ENCODE assay signal across 9 cellular contexts in the genomic region with DNA sequence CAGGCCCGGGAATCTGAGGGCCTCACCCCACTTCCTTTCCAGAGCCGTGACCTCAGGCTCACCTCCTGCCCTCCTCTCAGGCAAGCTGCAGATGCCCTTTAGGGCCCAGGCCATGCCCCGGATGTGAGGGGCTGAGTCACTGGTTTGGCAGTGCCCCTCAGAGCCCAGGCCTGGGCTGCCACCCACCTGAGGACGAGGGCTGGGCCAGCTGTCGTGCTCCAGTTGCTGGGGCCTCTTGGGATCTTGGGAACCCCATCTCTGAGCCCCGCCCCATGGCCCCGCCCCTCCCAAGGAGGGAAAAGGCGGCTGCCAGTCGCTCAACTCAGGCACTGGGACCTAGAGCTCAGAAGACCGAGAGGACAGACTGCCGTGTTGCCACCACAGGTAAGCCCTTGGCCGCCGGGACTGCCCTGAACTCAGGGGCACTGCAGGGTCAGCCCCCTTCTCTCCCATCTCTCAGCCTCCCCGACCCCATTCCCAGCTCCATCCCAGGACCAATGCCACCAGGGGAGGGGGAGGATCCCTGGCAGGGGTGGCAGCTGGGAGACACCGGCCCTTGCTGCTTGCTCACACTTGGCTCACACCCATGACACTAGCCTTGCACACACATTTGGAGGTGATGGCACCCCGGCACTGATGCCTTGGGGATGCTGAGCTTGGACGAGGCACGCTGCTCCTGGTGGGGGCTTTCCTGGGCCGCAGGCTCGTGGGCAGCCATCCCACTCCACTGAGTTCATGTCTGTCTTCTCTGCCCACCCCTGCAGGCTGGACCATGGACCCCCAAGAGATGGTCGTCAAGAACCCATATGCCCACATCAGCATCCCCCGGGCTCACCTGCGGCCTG. TPM values are rescaled to one million over a fixed set of nuclear protein-coding genes. Genes with fewer than 3 reads are reported as not detected.
DNase-seq lines count a peak whose midpoint lies in the region; ATAC-seq, FAIRE-seq and TF ChIP-seq lines count a peak whose summit lies in the region.
"Had no signal": no experiment of that assay in that cellular context is flagged by ENCODE, and none has a peak within 500 bp of the region (broad histone marks: within the 10 kb centered on the region; RNA-seq: fewer than 3 reads in every experiment).

A gene with protein sequence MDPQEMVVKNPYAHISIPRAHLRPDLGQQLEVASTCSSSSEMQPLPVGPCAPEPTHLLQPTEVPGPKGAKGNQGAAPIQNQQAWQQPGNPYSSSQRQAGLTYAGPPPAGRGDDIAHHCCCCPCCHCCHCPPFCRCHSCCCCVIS (plus strand): TSS at position 325 of the 845 bp plus-strand sequence. CDS start 448 bp downstream, at position 773.

- no peak for TF ChIP-seq RAD21 in GM12878 (IDR thresholded peaks at IDR 0.05; ENCODE audit: insufficient read depth, low read depth, low read length)

- no peak within 1 kb of the TSS for H2BK15ac ChIP-seq in mesendoderm (replicated peaks; ENCODE audit: low read depth)

- POLR2A ChIA-PET in GM12878 (lab: Charles Lee), result interaction anchor here (0.9 to 5.5 kb wide), 11 partner anchors 10 to 154 kb away, joined by 3 to 68 read pairs (median 6); a partner anchor contains a TSS

- H3K9ac ChIP-seq in GM12878 (ENCODE audit: control insufficient read depth, insufficient read depth, low read length) (peak within 1 kb of the TSS; percentile 79), mesendoderm (ENCODE audit: low read length) (peak within 1 kb of the TSS; percentile 91)

- RAD21 ChIA-PET in GM12878 (lab: Charles Lee; ENCODE audit: unreplicated experiment), result interaction anchor here (0.8 to 3.5 kb wide), 8 partner anchors 12 to 157 kb away, joined by 3 to 34 read pairs (median 4); no protein-coding TSS in a partner anchor

- TF ChIP-seq POLR2A in GM12878 (IDR thresholded peaks at IDR 0.05; ENCODE audit: low read depth, low read length) (no peak), GM12891 (IDR thresholded peaks at IDR 0.05; ENCODE audit: low read depth, low read length) (no peak)

- H3K79me2 ChIP-seq in GM12878 (ENCODE audit: control insufficient read depth, insufficient read depth, low read length) (no peaks in the 10 kb centered on the region), mesendoderm (ENCODE audit: control insufficient read depth, insufficient read depth, low read length) (no peaks in the 10 kb centered on the region)

- no peak for TF ChIP-seq CTCF in GM12878 (IDR thresholded peaks at IDR 0.05 in 2 of 3, conservative IDR thresholded peaks at IDR 0.05 in 1 of 3; ENCODE audit: control insufficient read depth in 2 of 3, extremely low read depth in 1 of 3, insufficient read depth in 1 of 3, low read depth in 3 of 3, low read length in 3 of 3)

- no peaks in the 10 kb centered on the region for H3K79me1 ChIP-seq in mesendoderm (ENCODE audit: low read length)

- no peak for FAIRE-seq in GM12878 (lab: Jason Lieb, UNC)
- no peak for FAIRE-seq in GM12891 (lab: Jason Lieb, UNC)
- FAIRE-seq: urothelium cell line had no signal

- H3K18ac ChIP-seq in mesendoderm (ENCODE audit: low read length), result no peak within 1 kb of the TSS

- no peak for ATAC-seq in GM12878
- no peak for ATAC-seq in GM19328 (IDR thresholded peaks at IDR 0.05; ENCODE audit: unreplicated experiment)

- no peaks in the 10 kb centered on the region for H3K9me3 ChIP-seq in GM12878 (replicated peaks; ENCODE audit: control insufficient read depth, insufficient read depth, low read length)

- H2BK120ac ChIP-seq in mesendoderm (ENCODE audit: low read depth, low read length), result no peak within 1 kb of the TSS

- CTCF ChIA-PET in GM12878 (lab: Yijun Ruan, JAX), result interaction anchor here (0.8 to 6.4 kb wide), 7 partner anchors 14 to 176 kb away, joined by 3 to 52 read pairs (median 13); a partner anchor contains a TSS

- no peak within 1 kb of the TSS for H2AK5ac ChIP-seq in mesendoderm (ENCODE audit: low read length)

- TF ChIP-seq EP300 in GM12878 (IDR thresholded peaks at IDR 0.05; ENCODE audit: borderline replicate concordance in 1 of 2, control insufficient read depth in 1 of 2, low read depth in 2 of 2, low read length in 2 of 2), result no peak

- H3K56ac ChIP-seq in mesendoderm (ENCODE audit: low read length), result peak within 1 kb of the TSS; percentile 92

- DNase-seq in stimulated activated CD4-positive, alpha-beta T cell treated with anti-CD3 and anti-CD28 coated beads, Interleukin-15, amount 100 ng/mL, for 24 hours, result peak; percentile 47
- no peak for DNase-seq in stimulated activated CD4-positive, alpha-beta T cell treated with anti-CD3 and anti-CD28 coated beads, Interleukin-12 subunit alpha, Interleukin-12 subunit beta, amount 100 ng/mL, for 4 hours
- DNase-seq in GM12878 (ENCODE audit: low read depth, low spot score) (no peak), mesendoderm (no peak), GM12891 (ENCODE audit: insufficient read length, low spot score) (no peak), NCI-H526 (lab: John Stamatoyannopoulos, UW) (no peak), DMS79 treated with DMSO at 0.1 percent for 48 hours (lab: John Stamatoyannopoulos, UW) (no peak)

- H3K4ac ChIP-seq in mesendoderm (ENCODE audit: low read depth, low read length), result peak within 1 kb of the TSS; percentile 76

- peaks cover 16% of the 10 kb centered on the region for H3K4me1 ChIP-seq in GM12878 (ENCODE audit: control insufficient read depth, insufficient read depth, low read length)
- no peaks in the 10 kb centered on the region for H3K4me1 ChIP-seq in mesendoderm (ENCODE audit: control insufficient read depth, low read depth, low read length)

- H2AFZ ChIP-seq in GM12878 (ENCODE audit: control insufficient read depth, low read depth, low read length), result peak within 1 kb of the TSS; percentile 85; the same call in 1 of the 2 replicates

- BruUV-seq in GM12878 (replicated peaks; lab: Mats Ljungman, UMichigan), result no TSS peak

- H3K27me3 ChIP-seq in GM12878 (replicated peaks in 1 of 2; ENCODE audit: control insufficient read depth in 2 of 2, insufficient read depth in 2 of 2, low read length in 1 of 2) (no peaks in the 10 kb centered on the region), mesendoderm (ENCODE audit: insufficient read depth, low read length, poor library complexity) (peaks cover 2% of the 10 kb centered on the region)

- H3K4me3 ChIP-seq in GM12878 (peak within 1 kb of the TSS; percentile 93), mesendoderm (ENCODE audit: low read length) (no peak within 1 kb of the TSS)

- intact Hi-C loops in GM12878 (cut with micrococcal nuclease; ENCODE audit: unreplicated experiment), result loop anchor here (5.0 to 10.0 kb wide), 2 partner anchors 38 to 180 kb away; a partner anchor contains a TSS

- H2BK5ac ChIP-seq in mesendoderm (ENCODE audit: low read length), result no peak within 1 kb of the TSS

- H3K23ac ChIP-seq in mesendoderm (ENCODE audit: low read length), result no peak within 1 kb of the TSS

- no peaks in the 10 kb centered on the region for H4K20me1 ChIP-seq in GM12878 (ENCODE audit: control insufficient read depth, insufficient read depth)

- H4K8ac ChIP-seq in mesendoderm (ENCODE audit: low read depth, low read length), result peak within 1 kb of the TSS; percentile 43

- in situ Hi-C loops in GM12878 (cut with MboI), result loop anchor here (5.0 kb wide), 1 partner anchor 103 kb away; no protein-coding TSS in a partner anchor

- no peaks in the 10 kb centered on the region for H3K36me3 ChIP-seq in GM12878 (ENCODE audit: control insufficient read depth in 2 of 2, insufficient read depth in 2 of 2, low read length in 1 of 2)
- H3K36me3 ChIP-seq in mesendoderm (ENCODE audit: control insufficient read depth, insufficient read depth, low read length), result no peaks in the 10 kb centered on the region

- SMC1A ChIA-PET in GM12878 (lab: Charles Lee; ENCODE audit: uncharacterized antibody, unreplicated experiment), result interaction anchor here (0.6 to 3.3 kb wide), 8 partner anchors 12 to 129 kb away, joined by 3 to 18 read pairs (median 3); a partner anchor contains a TSS

- peak within 1 kb of the TSS; percentile 73 for H3K27ac ChIP-seq in GM12878 (ENCODE audit: control insufficient read depth, insufficient read depth)
- no peak within 1 kb of the TSS for H3K27ac ChIP-seq in mesendoderm (ENCODE audit: low read depth, low read length)

- peak within 1 kb of the TSS; percentile 85 for H3K4me2 ChIP-seq in GM12878 (ENCODE audit: control insufficient read depth, insufficient read depth)
- no peak within 1 kb of the TSS for H3K4me2 ChIP-seq in mesendoderm (ENCODE audit: low read length)

- 27% methylated on average over 22 of the region's 23 CpGs for WGBS in GM12878 (ENCODE audit: insufficient coverage, insufficient replicate concordance, low lambda C conversion rate, missing lambda C conversion rate)
- WGBS in mesendoderm (ENCODE audit: extremely low coverage, insufficient coverage, low lambda C conversion rate), result no CpG with 5 or more reads among the region's 23 CpGs

- H4K5ac ChIP-seq in mesendoderm (ENCODE audit: low read length), result no peak within 1 kb of the TSS

TF ChIP-seq in GM12878, 131 proteins besides CTCF, POLR2A, EP300 and RAD21 (continues in another document):
- TF ChIP-seq IRF4 (IDR thresholded peaks at IDR 0.05; ENCODE audit: low read depth, low read length) (no peak), YBX1 (IDR thresholded peaks at IDR 0.05) (no peak), NR2F1 (conservative IDR thresholded peaks at IDR 0.05) (0 out of 2 replicates have a peak, but pooled peaks have one; percentile 33)

TF ChIP-seq in GM12891, 5 proteins besides CTCF, POLR2A, EP300 and RAD21 (continues in another document):
- TF ChIP-seq TAF1 (IDR thresholded peaks at IDR 0.05; ENCODE audit: low read depth, low read length) (no peak), PAX5 (IDR thresholded peaks at IDR 0.05; ENCODE audit: insufficient read depth, low read length, severe bottlenecking) (no peak), SPI1 (IDR thresholded peaks at IDR 0.05; ENCODE audit: low read depth, low read length) (no peak)

RNA-seq across cellular contexts. Expression of the gene that starts here (rescaled TPM):
- 1.2 and 1.5 TPM in 2 replicates for total RNA-seq in GM12878 (2013; cell fraction: nucleolus; rRNA removed)
- total RNA-seq in GM12878 (2014; rRNA removed), result 1.9 and 2.8 TPM in 2 replicates
- 0.46 and 0.67 TPM in 2 replicates for total RNA-seq in GM12878 (2014; rRNA removed; fragmentation: Illumina TruSeq; extraction: Trizol)
- total RNA-seq in GM12878 (2021), result 0.97 and 1.6 TPM in 2 replicates
- polyA plus RNA-seq in GM12878 (2011; ENCODE audit: low read depth), result not detected
- 0.58 and 0.73 TPM in 2 replicates for polyA plus RNA-seq in GM12878 (2011; rRNA removed)
- polyA plus RNA-seq in GM12878 (2011; cell fraction: cytosol; rRNA removed), result 1.3 and 3.0 TPM in 2 replicates
- 2.5 and 4.4 TPM in 2 replicates for polyA plus RNA-seq in GM12878 (2011; cell fraction: nucleus; rRNA removed)
- polyA plus RNA-seq in GM12878 (2012), result 0.47 and 0.76 TPM in 2 replicates
- 0.34 TPM in 1 of 2 replicates, not detected in the other for polyA plus RNA-seq in GM12878 (2014; fragmentation: Illumina TruSeq; extraction: Trizol)
- under 1 TPM in 1 of 2 experiments, not detected in 1; 0.24 TPM for polyA plus RNA-seq in GM12878 (2014; fragmentation: Nextera tagmentation; extraction: Ambion mirVana)
- polyA plus RNA-seq in GM12878 (2014; rRNA removed), result 2.8 and 3.1 TPM in 2 replicates
- polyA plus RNA-seq in GM12878 (2016; fragmentation: Nextera tagmentation; extraction: Ambion mirVana), result 1 to 10 TPM; 3.0 to 3.6 TPM
- polyA minus RNA-seq in GM12878 (2011; rRNA and poly(A)+ RNA removed), result 0.37 and 0.77 TPM in 2 replicates
- polyA minus RNA-seq in GM12878 (2011; cell fraction: cytosol; rRNA and poly(A)+ RNA removed), result 0.73 TPM in 1 of 2 replicates, not detected in the other
- polyA minus RNA-seq in GM12878 (2011; cell fraction: nucleus; rRNA and poly(A)+ RNA removed), result 0.73 and 1.8 TPM in 2 replicates
- polyA plus RNA-seq in mesendoderm (2013, experiment 1 of 2), result 0.60 TPM
- 0.46 TPM for polyA plus RNA-seq in mesendoderm (2013, experiment 2 of 2)
- polyA plus RNA-seq in GM12891 (2012; ENCODE audit: low read depth, missing spikeins), result 0.82 TPM
